ENCODE assay signal across 25 cellular contexts in the genomic region with DNA sequence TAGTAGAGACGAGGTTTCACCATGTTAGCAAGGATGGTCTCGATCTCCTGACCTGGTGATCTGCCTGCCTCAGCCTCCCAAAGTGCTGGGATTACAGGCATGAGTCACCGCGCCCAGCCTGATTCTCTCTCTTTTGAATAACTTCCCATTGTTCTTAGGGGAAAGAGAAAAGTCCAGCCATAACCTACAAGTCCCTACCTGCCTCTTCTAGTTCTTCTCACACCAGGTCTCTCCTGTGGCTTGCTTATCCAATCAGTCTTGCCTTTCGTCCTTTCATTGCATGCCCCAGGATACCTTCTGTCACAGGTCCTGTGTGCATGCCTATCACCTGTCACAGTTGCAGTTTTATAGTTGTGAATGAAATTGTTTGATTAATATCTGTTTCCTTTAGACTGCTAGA.
"Had no signal": no experiment of that assay in that cellular context is flagged by ENCODE, and none has a peak within 500 bp of the region (broad histone marks: within the 10 kb centered on the region; RNA-seq: fewer than 3 reads in every experiment).

No MANE protein-coding gene starts in this region.

- H3K9ac ChIP-seq: KMS-11 had no signal

- H3K27ac Mint-ChIP-seq: IgD-negative memory B cell had no signal

- H3K4me1 Mint-ChIP-seq: IgD-negative memory B cell had no signal

- H3K36me3 ChIP-seq: SJSA1 had no signal

- H3K27me3 ChIP-seq: SJSA1 had no signal

- H3K4me3 ChIP-seq: K562, SJSA1, SK-N-MC had no signal

- H3K4me1 ChIP-seq: SJSA1 had no signal

- H3K9me3 ChIP-seq: SJSA1 had no signal

- H3K4me2 ChIP-seq: KMS-11 had no signal

- DNase-seq: Kasumi-1, MV-4-11, NCI-H1048, NCI-H1105, NCI-H1436 treated with DMSO at 0.1 percent for 48 hours, NCI-H1694 treated with DMSO at 0.1 percent for 48 hours, NCI-H1930, NCI-H2081, NCI-H2107, NCI-H2227 treated with DMSO at 0.1 percent for 48 hours, NCI-H446, NCI-H510A, NCI-H524 treated with DMSO at 0.1 percent for 48 hours, NCI-H69, NCI-H774, Right ventricle myocardium superior, RPMI8226, SIG-M5 had no signal

- FAIRE-seq: HTR-8/SVneo, K562, RCC 7860 had no signal

- H3K27ac ChIP-seq: KMS-11, SJSA1, SK-N-MC had no signal

- H3K4me3 Mint-ChIP-seq: IgD-negative memory B cell had no signal
